In the genomic region with DNA sequence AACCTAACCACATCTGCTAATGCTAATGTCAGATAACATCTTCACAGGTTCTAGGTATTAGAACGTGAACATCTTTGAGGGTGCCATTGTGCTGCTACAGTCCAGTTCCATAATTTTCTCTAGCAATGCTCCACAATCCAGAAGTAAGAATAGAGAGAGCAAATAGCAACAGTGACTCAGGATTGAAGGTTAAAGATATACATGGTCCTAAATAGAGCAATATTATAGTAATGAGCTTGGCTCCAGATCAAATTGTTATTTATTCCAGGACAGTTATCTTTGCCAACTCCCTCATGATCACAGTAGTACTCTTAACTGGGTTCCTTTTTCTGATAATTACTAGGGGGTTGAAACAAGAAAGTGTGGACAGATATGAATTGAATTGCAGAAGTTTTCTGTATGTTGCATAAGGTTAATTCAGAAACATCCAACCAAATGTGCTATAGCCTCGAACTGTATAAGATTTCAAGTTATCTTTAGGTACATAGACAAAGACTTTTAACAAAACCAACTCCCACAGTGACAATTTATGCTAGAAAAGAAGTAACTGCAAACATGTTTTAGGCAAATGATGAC, we compare ENCODE assay signal across 1 cellular context.
TF ChIP-seq lines count a peak whose summit lies in the region.

No MANE protein-coding gene starts in this region.

TF ChIP-seq in K562, 482 proteins besides CTCF, POLR2A, EP300 and RAD21 (continued from another document and continues in another):
- TF ChIP-seq, protein P1, sequence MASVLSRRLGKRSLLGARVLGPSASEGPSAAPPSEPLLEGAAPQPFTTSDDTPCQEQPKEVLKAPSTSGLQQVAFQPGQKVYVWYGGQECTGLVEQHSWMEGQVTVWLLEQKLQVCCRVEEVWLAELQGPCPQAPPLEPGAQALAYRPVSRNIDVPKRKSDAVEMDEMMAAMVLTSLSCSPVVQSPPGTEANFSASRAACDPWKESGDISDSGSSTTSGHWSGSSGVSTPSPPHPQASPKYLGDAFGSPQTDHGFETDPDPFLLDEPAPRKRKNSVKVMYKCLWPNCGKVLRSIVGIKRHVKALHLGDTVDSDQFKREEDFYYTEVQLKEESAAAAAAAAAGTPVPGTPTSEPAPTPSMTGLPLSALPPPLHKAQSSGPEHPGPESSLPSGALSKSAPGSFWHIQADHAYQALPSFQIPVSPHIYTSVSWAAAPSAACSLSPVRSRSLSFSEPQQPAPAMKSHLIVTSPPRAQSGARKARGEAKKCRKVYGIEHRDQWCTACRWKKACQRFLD (CRISPR knock-in tag; IDR thresholded peaks at IDR 0.05), result no peak
- no peak for TF ChIP-seq ZNF143 (CRISPR knock-in tag; IDR thresholded peaks at IDR 0.05)
- TF ChIP-seq RCOR1 (IDR thresholded peaks at IDR 0.05; ENCODE audit: borderline replicate concordance in 1 of 2, low read depth in 2 of 2, low read length in 2 of 2), result no peak
- no peak for TF ChIP-seq RB1 (IDR thresholded peaks at IDR 0.05; ENCODE audit: low read depth)
- TF ChIP-seq GATAD2A (IDR thresholded peaks at IDR 0.05), result no peak
- TF ChIP-seq RBBP5 (IDR thresholded peaks at IDR 0.05; ENCODE audit: borderline replicate concordance, insufficient read depth, low read length, poor library complexity, severe bottlenecking), result no peak
- TF ChIP-seq JUND (IDR thresholded peaks at IDR 0.05; ENCODE audit: borderline replicate concordance, low read depth, low read length), result no peak
- no peak for TF ChIP-seq JUND (tag; IDR thresholded peaks at IDR 0.05; ENCODE audit: borderline replicate concordance, low read depth, low read length)
- no peak for TF ChIP-seq EGR1 (conservative IDR thresholded peaks at IDR 0.05)
- TF ChIP-seq PTTG1 (tag; IDR thresholded peaks at IDR 0.05; ENCODE audit: low read depth), result no peak
- TF ChIP-seq HMG20B (CRISPR knock-in tag; IDR thresholded peaks at IDR 0.05), result no peak
- TF ChIP-seq, protein P2, sequence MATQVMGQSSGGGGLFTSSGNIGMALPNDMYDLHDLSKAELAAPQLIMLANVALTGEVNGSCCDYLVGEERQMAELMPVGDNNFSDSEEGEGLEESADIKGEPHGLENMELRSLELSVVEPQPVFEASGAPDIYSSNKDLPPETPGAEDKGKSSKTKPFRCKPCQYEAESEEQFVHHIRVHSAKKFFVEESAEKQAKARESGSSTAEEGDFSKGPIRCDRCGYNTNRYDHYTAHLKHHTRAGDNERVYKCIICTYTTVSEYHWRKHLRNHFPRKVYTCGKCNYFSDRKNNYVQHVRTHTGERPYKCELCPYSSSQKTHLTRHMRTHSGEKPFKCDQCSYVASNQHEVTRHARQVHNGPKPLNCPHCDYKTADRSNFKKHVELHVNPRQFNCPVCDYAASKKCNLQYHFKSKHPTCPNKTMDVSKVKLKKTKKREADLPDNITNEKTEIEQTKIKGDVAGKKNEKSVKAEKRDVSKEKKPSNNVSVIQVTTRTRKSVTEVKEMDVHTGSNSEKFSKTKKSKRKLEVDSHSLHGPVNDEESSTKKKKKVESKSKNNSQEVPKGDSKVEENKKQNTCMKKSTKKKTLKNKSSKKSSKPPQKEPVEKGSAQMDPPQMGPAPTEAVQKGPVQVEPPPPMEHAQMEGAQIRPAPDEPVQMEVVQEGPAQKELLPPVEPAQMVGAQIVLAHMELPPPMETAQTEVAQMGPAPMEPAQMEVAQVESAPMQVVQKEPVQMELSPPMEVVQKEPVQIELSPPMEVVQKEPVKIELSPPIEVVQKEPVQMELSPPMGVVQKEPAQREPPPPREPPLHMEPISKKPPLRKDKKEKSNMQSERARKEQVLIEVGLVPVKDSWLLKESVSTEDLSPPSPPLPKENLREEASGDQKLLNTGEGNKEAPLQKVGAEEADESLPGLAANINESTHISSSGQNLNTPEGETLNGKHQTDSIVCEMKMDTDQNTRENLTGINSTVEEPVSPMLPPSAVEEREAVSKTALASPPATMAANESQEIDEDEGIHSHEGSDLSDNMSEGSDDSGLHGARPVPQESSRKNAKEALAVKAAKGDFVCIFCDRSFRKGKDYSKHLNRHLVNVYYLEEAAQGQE (CRISPR knock-in tag; IDR thresholded peaks at IDR 0.05; ENCODE audit: low read depth), result no peak
- TF ChIP-seq ZNF444 (CRISPR knock-in tag; IDR thresholded peaks at IDR 0.05), result no peak
- TF ChIP-seq MEF2A (IDR thresholded peaks at IDR 0.05; ENCODE audit: control insufficient read depth, low read depth, low read length), result no peak
- no peak for TF ChIP-seq PCBP2 (IDR thresholded peaks at IDR 0.05; ENCODE audit: low read depth, low read length, poor library complexity, severe bottlenecking)
- TF ChIP-seq KDM1A (IDR thresholded peaks at IDR 0.05), result no peak
- no peak for TF ChIP-seq ZNF696 (CRISPR knock-in tag; conservative IDR thresholded peaks at IDR 0.05)
- no peak for TF ChIP-seq ZFX (CRISPR knock-in tag; IDR thresholded peaks at IDR 0.05)
- no peak for TF ChIP-seq TBP (optimal IDR thresholded peaks at IDR 0.05; ENCODE audit: low read depth, low read length)
- no peak for TF ChIP-seq NFYB (IDR thresholded peaks at IDR 0.05; ENCODE audit: extremely low read depth, insufficient read length)
- TF ChIP-seq FOXJ2 (tag; IDR thresholded peaks at IDR 0.05), result 0 out of 2 replicates have a peak, but pooled peaks have one; percentile 21
- TF ChIP-seq, protein P3, sequence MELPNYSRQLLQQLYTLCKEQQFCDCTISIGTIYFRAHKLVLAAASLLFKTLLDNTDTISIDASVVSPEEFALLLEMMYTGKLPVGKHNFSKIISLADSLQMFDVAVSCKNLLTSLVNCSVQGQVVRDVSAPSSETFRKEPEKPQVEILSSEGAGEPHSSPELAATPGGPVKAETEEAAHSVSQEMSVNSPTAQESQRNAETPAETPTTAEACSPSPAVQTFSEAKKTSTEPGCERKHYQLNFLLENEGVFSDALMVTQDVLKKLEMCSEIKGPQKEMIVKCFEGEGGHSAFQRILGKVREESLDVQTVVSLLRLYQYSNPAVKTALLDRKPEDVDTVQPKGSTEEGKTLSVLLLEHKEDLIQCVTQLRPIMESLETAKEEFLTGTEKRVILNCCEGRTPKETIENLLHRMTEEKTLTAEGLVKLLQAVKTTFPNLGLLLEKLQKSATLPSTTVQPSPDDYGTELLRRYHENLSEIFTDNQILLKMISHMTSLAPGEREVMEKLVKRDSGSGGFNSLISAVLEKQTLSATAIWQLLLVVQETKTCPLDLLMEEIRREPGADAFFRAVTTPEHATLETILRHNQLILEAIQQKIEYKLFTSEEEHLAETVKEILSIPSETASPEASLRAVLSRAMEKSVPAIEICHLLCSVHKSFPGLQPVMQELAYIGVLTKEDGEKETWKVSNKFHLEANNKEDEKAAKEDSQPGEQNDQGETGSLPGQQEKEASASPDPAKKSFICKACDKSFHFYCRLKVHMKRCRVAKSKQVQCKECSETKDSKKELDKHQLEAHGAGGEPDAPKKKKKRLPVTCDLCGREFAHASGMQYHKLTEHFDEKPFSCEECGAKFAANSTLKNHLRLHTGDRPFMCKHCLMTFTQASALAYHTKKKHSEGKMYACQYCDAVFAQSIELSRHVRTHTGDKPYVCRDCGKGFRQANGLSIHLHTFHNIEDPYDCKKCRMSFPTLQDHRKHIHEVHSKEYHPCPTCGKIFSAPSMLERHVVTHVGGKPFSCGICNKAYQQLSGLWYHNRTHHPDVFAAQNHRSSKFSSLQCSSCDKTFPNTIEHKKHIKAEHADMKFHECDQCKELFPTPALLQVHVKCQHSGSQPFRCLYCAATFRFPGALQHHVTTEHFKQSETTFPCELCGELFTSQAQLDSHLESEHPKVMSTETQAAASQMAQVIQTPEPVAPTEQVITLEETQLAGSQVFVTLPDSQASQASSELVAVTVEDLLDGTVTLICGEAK (IDR thresholded peaks at IDR 0.05), result no peak
- TF ChIP-seq, protein P3 (CRISPR knock-in tag; IDR thresholded peaks at IDR 0.05), result no peak
- no peak for TF ChIP-seq PTRF (tag; IDR thresholded peaks at IDR 0.05)
- no peak for TF ChIP-seq ZSCAN29 (IDR thresholded peaks at IDR 0.05)
- no peak for TF ChIP-seq ZC3H4 (CRISPR knock-in tag; IDR thresholded peaks at IDR 0.05; ENCODE audit: borderline replicate concordance)
- no peak for TF ChIP-seq ZNF445 (CRISPR knock-in tag; IDR thresholded peaks at IDR 0.05; ENCODE audit: low read depth)
- TF ChIP-seq, protein P4, sequence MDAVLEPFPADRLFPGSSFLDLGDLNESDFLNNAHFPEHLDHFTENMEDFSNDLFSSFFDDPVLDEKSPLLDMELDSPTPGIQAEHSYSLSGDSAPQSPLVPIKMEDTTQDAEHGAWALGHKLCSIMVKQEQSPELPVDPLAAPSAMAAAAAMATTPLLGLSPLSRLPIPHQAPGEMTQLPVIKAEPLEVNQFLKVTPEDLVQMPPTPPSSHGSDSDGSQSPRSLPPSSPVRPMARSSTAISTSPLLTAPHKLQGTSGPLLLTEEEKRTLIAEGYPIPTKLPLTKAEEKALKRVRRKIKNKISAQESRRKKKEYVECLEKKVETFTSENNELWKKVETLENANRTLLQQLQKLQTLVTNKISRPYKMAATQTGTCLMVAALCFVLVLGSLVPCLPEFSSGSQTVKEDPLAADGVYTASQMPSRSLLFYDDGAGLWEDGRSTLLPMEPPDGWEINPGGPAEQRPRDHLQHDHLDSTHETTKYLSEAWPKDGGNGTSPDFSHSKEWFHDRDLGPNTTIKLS (IDR thresholded peaks at IDR 0.05; ENCODE audit: borderline replicate concordance, low read depth), result no peak
- TF ChIP-seq POLR2H (tag; IDR thresholded peaks at IDR 0.05; ENCODE audit: low read depth), result no peak
- no peak for TF ChIP-seq CCAR2 (IDR thresholded peaks at IDR 0.05; ENCODE audit: low read depth, low read length)
- TF ChIP-seq, protein P5, sequence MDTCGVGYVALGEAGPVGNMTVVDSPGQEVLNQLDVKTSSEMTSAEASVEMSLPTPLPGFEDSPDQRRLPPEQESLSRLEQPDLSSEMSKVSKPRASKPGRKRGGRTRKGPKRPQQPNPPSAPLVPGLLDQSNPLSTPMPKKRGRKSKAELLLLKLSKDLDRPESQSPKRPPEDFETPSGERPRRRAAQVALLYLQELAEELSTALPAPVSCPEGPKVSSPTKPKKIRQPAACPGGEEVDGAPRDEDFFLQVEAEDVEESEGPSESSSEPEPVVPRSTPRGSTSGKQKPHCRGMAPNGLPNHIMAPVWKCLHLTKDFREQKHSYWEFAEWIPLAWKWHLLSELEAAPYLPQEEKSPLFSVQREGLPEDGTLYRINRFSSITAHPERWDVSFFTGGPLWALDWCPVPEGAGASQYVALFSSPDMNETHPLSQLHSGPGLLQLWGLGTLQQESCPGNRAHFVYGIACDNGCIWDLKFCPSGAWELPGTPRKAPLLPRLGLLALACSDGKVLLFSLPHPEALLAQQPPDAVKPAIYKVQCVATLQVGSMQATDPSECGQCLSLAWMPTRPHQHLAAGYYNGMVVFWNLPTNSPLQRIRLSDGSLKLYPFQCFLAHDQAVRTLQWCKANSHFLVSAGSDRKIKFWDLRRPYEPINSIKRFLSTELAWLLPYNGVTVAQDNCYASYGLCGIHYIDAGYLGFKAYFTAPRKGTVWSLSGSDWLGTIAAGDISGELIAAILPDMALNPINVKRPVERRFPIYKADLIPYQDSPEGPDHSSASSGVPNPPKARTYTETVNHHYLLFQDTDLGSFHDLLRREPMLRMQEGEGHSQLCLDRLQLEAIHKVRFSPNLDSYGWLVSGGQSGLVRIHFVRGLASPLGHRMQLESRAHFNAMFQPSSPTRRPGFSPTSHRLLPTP (IDR thresholded peaks at IDR 0.05; ENCODE audit: borderline replicate concordance, extremely low read depth, insufficient read length), result no peak
- no peak for TF ChIP-seq NEUROD1 (IDR thresholded peaks at IDR 0.05; ENCODE audit: borderline replicate concordance, low read depth, low read length, partially characterized antibody)
- no peak for TF ChIP-seq ZNF766 (CRISPR knock-in tag; conservative IDR thresholded peaks at IDR 0.05)
- no peak for TF ChIP-seq RBM39 (optimal IDR thresholded peaks at IDR 0.05; ENCODE audit: low read depth, low read length)
- TF ChIP-seq MTA1 (IDR thresholded peaks at IDR 0.05; ENCODE audit: borderline replicate concordance), result no peak
- 0 out of 2 replicates have a peak, but pooled peaks have one; percentile 8 for TF ChIP-seq ZNF175 (CRISPR knock-in tag; IDR thresholded peaks at IDR 0.05; ENCODE audit: low read depth)
- TF ChIP-seq, protein P6, sequence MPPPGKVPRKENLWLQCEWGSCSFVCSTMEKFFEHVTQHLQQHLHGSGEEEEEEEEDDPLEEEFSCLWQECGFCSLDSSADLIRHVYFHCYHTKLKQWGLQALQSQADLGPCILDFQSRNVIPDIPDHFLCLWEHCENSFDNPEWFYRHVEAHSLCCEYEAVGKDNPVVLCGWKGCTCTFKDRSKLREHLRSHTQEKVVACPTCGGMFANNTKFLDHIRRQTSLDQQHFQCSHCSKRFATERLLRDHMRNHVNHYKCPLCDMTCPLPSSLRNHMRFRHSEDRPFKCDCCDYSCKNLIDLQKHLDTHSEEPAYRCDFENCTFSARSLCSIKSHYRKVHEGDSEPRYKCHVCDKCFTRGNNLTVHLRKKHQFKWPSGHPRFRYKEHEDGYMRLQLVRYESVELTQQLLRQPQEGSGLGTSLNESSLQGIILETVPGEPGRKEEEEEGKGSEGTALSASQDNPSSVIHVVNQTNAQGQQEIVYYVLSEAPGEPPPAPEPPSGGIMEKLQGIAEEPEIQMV (tag; conservative IDR thresholded peaks at IDR 0.05; ENCODE audit: low read depth), result no peak
- TF ChIP-seq, protein P7, sequence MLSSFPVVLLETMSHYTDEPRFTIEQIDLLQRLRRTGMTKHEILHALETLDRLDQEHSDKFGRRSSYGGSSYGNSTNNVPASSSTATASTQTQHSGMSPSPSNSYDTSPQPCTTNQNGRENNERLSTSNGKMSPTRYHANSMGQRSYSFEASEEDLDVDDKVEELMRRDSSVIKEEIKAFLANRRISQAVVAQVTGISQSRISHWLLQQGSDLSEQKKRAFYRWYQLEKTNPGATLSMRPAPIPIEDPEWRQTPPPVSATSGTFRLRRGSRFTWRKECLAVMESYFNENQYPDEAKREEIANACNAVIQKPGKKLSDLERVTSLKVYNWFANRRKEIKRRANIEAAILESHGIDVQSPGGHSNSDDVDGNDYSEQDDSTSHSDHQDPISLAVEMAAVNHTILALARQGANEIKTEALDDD (IDR thresholded peaks at IDR 0.05), result no peak
